9 cellular contexts compared by ENCODE assay signal in the genomic region with DNA sequence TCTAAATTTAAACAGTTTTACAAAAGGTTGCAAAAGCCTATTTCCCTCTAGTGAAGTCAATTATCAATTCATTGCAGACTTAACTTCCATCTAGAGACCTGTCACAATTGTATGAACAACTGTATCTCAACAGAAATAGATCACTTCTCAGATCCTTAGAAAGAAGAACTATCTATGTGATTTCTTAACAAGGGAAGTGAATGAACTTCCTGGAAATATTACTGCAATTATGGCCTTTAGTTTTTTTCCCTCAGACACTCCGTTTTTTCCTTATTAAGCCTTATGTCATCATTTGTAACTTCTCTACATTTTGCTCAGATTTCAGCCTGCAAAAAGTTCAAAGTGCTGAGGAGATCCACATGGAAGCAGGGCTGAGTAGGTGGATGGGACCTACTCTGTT.
DNase-seq lines count a peak whose midpoint lies in the region; ATAC-seq and TF ChIP-seq lines count a peak whose summit lies in the region.
"Had no signal": no experiment of that assay in that cellular context is flagged by ENCODE, and none has a peak within 500 bp of the region (broad histone marks: within the 10 kb centered on the region; RNA-seq: fewer than 3 reads in every experiment).

No MANE protein-coding gene starts in this region.

- no peaks in the 10 kb centered on the region for H3K79me2 ChIP-seq in SU-DHL-6 (ENCODE audit: insufficient read depth, low read length)
- no peaks in the 10 kb centered on the region for H3K79me2 ChIP-seq in fibroblast of lung (ENCODE audit: control insufficient read depth, insufficient read depth, low read length)

- no peaks in the 10 kb centered on the region for H4K20me1 ChIP-seq in SU-DHL-6 (ENCODE audit: low read depth, low read length)
- no peaks in the 10 kb centered on the region for H4K20me1 ChIP-seq in fibroblast of lung (ENCODE audit: control insufficient read depth, extremely low read depth, insufficient read depth, low read length)

- H3K4me3 ChIP-seq in SU-DHL-6 (ENCODE audit: insufficient read depth, low read length, poor library complexity, severe bottlenecking) (no peak overlapping the region), fibroblast of lung (replicated peaks in 1 of 4; ENCODE audit: control extremely low read depth in 1 of 4, insufficient read depth in 1 of 4, low read depth in 3 of 4, low read length in 4 of 4) (no peak overlapping the region), skeletal muscle satellite cell (ENCODE audit: low read length) (no peak overlapping the region)

- H3K9me2 ChIP-seq in SU-DHL-6 (replicated peaks; ENCODE audit: insufficient read depth, low read length): no peaks in the 10 kb centered on the region

- H3K9me3 ChIP-seq in SU-DHL-6 (ENCODE audit: insufficient read depth, low read length) (no peaks in the 10 kb centered on the region), fibroblast of lung (ENCODE audit: control insufficient read depth, insufficient read depth, low read depth, low read length) (no peaks in the 10 kb centered on the region), skeletal muscle satellite cell (replicated peaks; ENCODE audit: low read length) (no peaks in the 10 kb centered on the region)

- peaks cover 6% of the 10 kb centered on the region for H3K36me3 Mint-ChIP-seq in T-helper 2 cell treated with Interferon-gamma antibody and Interleukin-4, amounts not matched to agents 5 μg/mL and 100 μg/mL, for 36 hours (ENCODE audit: low read depth)

- H3K4me1 Mint-ChIP-seq in T-helper 2 cell treated with Interferon-gamma antibody and Interleukin-4, amounts not matched to agents 5 μg/mL and 100 μg/mL, for 36 hours (ENCODE audit: low read depth): peaks cover 35% of the 10 kb centered on the region

- H3K27ac Mint-ChIP-seq in T-helper 2 cell treated with Interferon-gamma antibody and Interleukin-4, amounts not matched to agents 5 μg/mL and 100 μg/mL, for 36 hours: peak overlapping the region; percentile 79

- H3F3A ChIP-seq in SU-DHL-6 (ENCODE audit: insufficient read depth): no peaks in the 10 kb centered on the region; the same call in 1 of the 2 replicates

- H3K9ac ChIP-seq in SU-DHL-6 (ENCODE audit: low read length): peak overlapping the region; percentile 8; the same call in 1 of the 2 replicates
- no peak overlapping the region for H3K9ac ChIP-seq in fibroblast of lung (ENCODE audit: insufficient read depth, low read length)
- peak overlapping the region; percentile 20 for H3K9ac ChIP-seq in skeletal muscle satellite cell (ENCODE audit: low read depth, low read length)

- H3K9me3 Mint-ChIP-seq in T-helper 2 cell treated with Interferon-gamma antibody and Interleukin-4, amounts not matched to agents 5 μg/mL and 100 μg/mL, for 36 hours: no peaks in the 10 kb centered on the region

- no peaks in the 10 kb centered on the region for H3K36me3 ChIP-seq in SU-DHL-6 (ENCODE audit: low read length)
- H3K36me3 ChIP-seq in fibroblast of lung (ENCODE audit: control insufficient read depth, insufficient read depth, low read length): no peaks in the 10 kb centered on the region
- no peaks in the 10 kb centered on the region for H3K36me3 ChIP-seq in skeletal muscle satellite cell (ENCODE audit: insufficient read depth, low read length)

- H3K27ac ChIP-seq in SU-DHL-6 (ENCODE audit: low read depth, low read length) (peak overlapping the region; percentile 81), fibroblast of lung (ENCODE audit: insufficient read depth, low read length) (peak overlapping the region; percentile 68)

- H3K27me3 ChIP-seq in SU-DHL-6 (ENCODE audit: low read length) (no peaks in the 10 kb centered on the region), fibroblast of lung (ENCODE audit: control insufficient read depth, insufficient read depth, low read length) (no peaks in the 10 kb centered on the region), skeletal muscle satellite cell (ENCODE audit: control insufficient read depth, insufficient read depth, low read length) (no peaks in the 10 kb centered on the region)

- no peak for DNase-seq in T-helper 2 cell treated with Interferon-gamma antibody and Interleukin-4, amounts not matched to agents 5 μg/mL and 100 μg/mL, for 36 hours (ENCODE audit: low spot score)
- DNase-seq in T-helper 2 cell (no peak), fibroblast of lung (ENCODE audit: low read depth in 2 of 2) (no peak), NCI-H446 (lab: John Stamatoyannopoulos, UW) (no peak), cortex of kidney (lab: John Stamatoyannopoulos, UW) (no peak)
- DNase-seq: activated CD4-positive, CD25-positive, alpha-beta regulatory T cell had no signal

- H2AFZ ChIP-seq in SU-DHL-6 (ENCODE audit: low read depth, low read length, severe bottlenecking) (no peak overlapping the region), fibroblast of lung (ENCODE audit: low read length) (no peak overlapping the region)

- peak overlapping the region; percentile 73 for H3K4me3 Mint-ChIP-seq in T-helper 2 cell treated with Interferon-gamma antibody and Interleukin-4, amounts not matched to agents 5 μg/mL and 100 μg/mL, for 36 hours

- H3K4me1 ChIP-seq in fibroblast of lung (ENCODE audit: control insufficient read depth, extremely low read depth, insufficient read depth, low read length) (peaks cover 4% of the 10 kb centered on the region), skeletal muscle satellite cell (ENCODE audit: control insufficient read depth, insufficient read depth, low read length) (peaks cover 16% of the 10 kb centered on the region)

- TF ChIP-seq CTCF in SU-DHL-6 (IDR thresholded peaks at IDR 0.05; ENCODE audit: insufficient read depth, low read length, poor library complexity, severe bottlenecking): no peak
- no peak for TF ChIP-seq CTCF in fibroblast of lung (conservative IDR thresholded peaks at IDR 0.05 in 1 of 2, IDR thresholded peaks at IDR 0.05 in 1 of 2; ENCODE audit: low read depth in 1 of 2, low read length in 2 of 2)

- H3K4me2 ChIP-seq in SU-DHL-6 (ENCODE audit: low read depth, low read length, poor library complexity, severe bottlenecking): peak overlapping the region; percentile 51
- no peak overlapping the region for H3K4me2 ChIP-seq in fibroblast of lung (ENCODE audit: extremely low read depth, insufficient read depth, low read length)
- H3K4me2 ChIP-seq in skeletal muscle satellite cell (ENCODE audit: low read length): no peak overlapping the region

- no peak for ATAC-seq in HG03571 (IDR thresholded peaks at IDR 0.05; ENCODE audit: unreplicated experiment)

- no peaks in the 10 kb centered on the region for H3K27me3 Mint-ChIP-seq in T-helper 2 cell treated with Interferon-gamma antibody and Interleukin-4, amounts not matched to agents 5 μg/mL and 100 μg/mL, for 36 hours (ENCODE audit: low read depth)
